In genomic region chr2:226649871-226650660, GRCh38 we compare ENCODE assay signal across 8 cellular contexts.
DNase-seq lines count a peak whose midpoint lies in the region; ATAC-seq and TF ChIP-seq lines count a peak whose summit lies in the region.

No MANE protein-coding gene starts in this region.

- no peak overlapping the region for H3K9ac ChIP-seq in subcutaneous abdominal adipose tissue (ENCODE audit: low read length in 5 of 5)

- H3K36me3 ChIP-seq in esophagus muscularis mucosa (no peaks in the 10 kb centered on the region), subcutaneous abdominal adipose tissue (ENCODE audit: control insufficient read depth in 5 of 5, insufficient read depth in 5 of 5, low read length in 5 of 5) (no peaks in the 10 kb centered on the region)
- H3K36me3 ChIP-seq in naive thymus-derived CD4-positive, alpha-beta T cell (ENCODE audit: control insufficient read depth in 2 of 3, insufficient read depth in 3 of 3, low read length in 3 of 3): no peaks in the 10 kb centered on the region

- peak overlapping the region in 9 of 10 donors; percentile 8 to 61 (median 51) for H3K4me3 Mint-ChIP-seq in naive thymus-derived CD4-positive, alpha-beta T cell

- CTCF ChIA-PET in naive thymus-derived CD4-positive, alpha-beta T cell (lab: Charles Lee): no interaction called here
- CTCF ChIA-PET in GM10248 (lab: Yijun Ruan, JAX): interaction anchor here (0.7 kb wide), 1 partner anchor 15 kb away, joined by 3 read pairs; no protein-coding TSS in a partner anchor

- ATAC-seq in GM18861 (IDR thresholded peaks at IDR 0.05; ENCODE audit: unreplicated experiment) (peak; percentile 80), HG02884 (IDR thresholded peaks at IDR 0.05; ENCODE audit: unreplicated experiment) (peak; percentile 85)
- ATAC-seq in naive thymus-derived CD4-positive, alpha-beta T cell: peak; percentile 62

- peaks cover 0 to 35% (median 4%) of the 10 kb centered on the region in 5 donors for H3K36me3 Mint-ChIP-seq in naive thymus-derived CD4-positive, alpha-beta T cell

- POLR2A ChIA-PET in naive thymus-derived CD4-positive, alpha-beta T cell (lab: Charles Lee): interaction anchor here (0.5 kb wide), 1 partner anchor 144 kb away, joined by 3 read pairs; no protein-coding TSS in a partner anchor
- POLR2A ChIA-PET in GM10248 (lab: Yijun Ruan, JAX): no interaction called here

- WGBS in esophagus muscularis mucosa: 20% methylated on average over 11 of the region's 13 CpGs

- H3K9me3 ChIP-seq in esophagus muscularis mucosa: peaks cover 0 to 8% (median 0%) of the 10 kb centered on the region in 4 donors
- no peaks in the 10 kb centered on the region for H3K9me3 ChIP-seq in naive thymus-derived CD4-positive, alpha-beta T cell (ENCODE audit: control insufficient read depth in 2 of 3, low read length in 3 of 3)
- peaks cover 0 to 6% (median 0%) of the 10 kb centered on the region in 5 donors for H3K9me3 ChIP-seq in subcutaneous abdominal adipose tissue (ENCODE audit: control insufficient read depth in 5 of 5, low read length in 5 of 5)

- H3K27me3 ChIP-seq in esophagus muscularis mucosa (peaks cover 0 to 17% (median 0%) of the 10 kb centered on the region in 4 donors), subcutaneous abdominal adipose tissue (ENCODE audit: control insufficient read depth in 5 of 5, insufficient read depth in 4 of 5, low read length in 5 of 5) (peaks cover 0 to 18% (median 0%) of the 10 kb centered on the region in 5 donors)
- H3K27me3 ChIP-seq in naive thymus-derived CD4-positive, alpha-beta T cell (ENCODE audit: control insufficient read depth in 2 of 2, insufficient read depth in 2 of 2, low read length in 2 of 2): no peaks in the 10 kb centered on the region

- TF ChIP-seq CTCF in esophagus muscularis mucosa (IDR thresholded peaks at IDR 0.05) (no peak), GM10248 (IDR thresholded peaks at IDR 0.05; ENCODE audit: control extremely low read depth, extremely low read depth, low read depth, missing control alignments) (no peak)

- H3K9me3 Mint-ChIP-seq in naive thymus-derived CD4-positive, alpha-beta T cell: peaks cover 0 to 18% (median 8%) of the 10 kb centered on the region in 11 donors

- peaks cover 5 to 55% (median 23%) of the 10 kb centered on the region in 7 donors for H3K4me1 Mint-ChIP-seq in naive thymus-derived CD4-positive, alpha-beta T cell

- DNase-seq in NCI-H345 (lab: John Stamatoyannopoulos, UW): peak; percentile 87
- peak; percentile 7 for DNase-seq in activated T-cell treated with anti-CD3 and anti-CD28 coated beads for 24 hours (ENCODE audit: low read depth)
- DNase-seq in esophagus muscularis mucosa (ENCODE audit: extremely low spot score): peak; percentile 92
- DNase-seq in naive thymus-derived CD4-positive, alpha-beta T cell: peak in 5 of 9 donors; percentile 21 to 45 (median 37)
- DNase-seq in GM10248 (ENCODE audit: extremely low spot score): no peak

- intact Hi-C loops in esophagus muscularis mucosa (cut with DNase I): loop anchor here (10.0 kb wide), 1 partner anchor 145 kb away; the partner anchor contains the start of gene IRS1
- intact Hi-C loops in naive thymus-derived CD4-positive, alpha-beta T cell (cut with micrococcal nuclease): loop anchor here (1.0 to 5.0 kb wide), 8 partner anchors 41 to 663 kb away; no protein-coding TSS in a partner anchor

- H3K27me3 Mint-ChIP-seq in naive thymus-derived CD4-positive, alpha-beta T cell: peaks cover 0 to 18% (median 0%) of the 10 kb centered on the region in 5 donors

- H3K27ac Mint-ChIP-seq in naive thymus-derived CD4-positive, alpha-beta T cell: peak overlapping the region in 8 of 9 donors; percentile 48 to 97 (median 78)

- TF ChIP-seq POLR2A in esophagus muscularis mucosa (IDR thresholded peaks at IDR 0.05; ENCODE audit: low read depth): no peak

- no peak for TF ChIP-seq EP300 in esophagus muscularis mucosa (IDR thresholded peaks at IDR 0.05)

- H3K4me3 ChIP-seq in esophagus muscularis mucosa (no peak overlapping the region), subcutaneous abdominal adipose tissue (ENCODE audit: low read depth in 1 of 5, low read length in 5 of 5) (peak overlapping the region in 1 of 5 donors; percentile 18)
- H3K4me3 ChIP-seq in naive thymus-derived CD4-positive, alpha-beta T cell (ENCODE audit: low read length): no peak overlapping the region

- H3K4me1 ChIP-seq in esophagus muscularis mucosa (peaks cover 15 to 25% (median 20%) of the 10 kb centered on the region in 4 donors), subcutaneous abdominal adipose tissue (ENCODE audit: control insufficient read depth in 5 of 5, insufficient read depth in 5 of 5, low read length in 5 of 5) (peaks cover 6 to 17% (median 13%) of the 10 kb centered on the region in 5 donors)
- peaks cover 0 to 9% of the 10 kb centered on the region in 2 donors for H3K4me1 ChIP-seq in naive thymus-derived CD4-positive, alpha-beta T cell (ENCODE audit: control insufficient read depth in 2 of 2, insufficient read depth in 2 of 2, low read length in 2 of 2)

- H3K27ac ChIP-seq in esophagus muscularis mucosa (replicated peaks in 1 of 4) (peak overlapping the region; percentile 60 to 70 (median 64)), subcutaneous abdominal adipose tissue (ENCODE audit: low read depth, low read length) (peak overlapping the region; percentile 2)
- H3K27ac ChIP-seq in naive thymus-derived CD4-positive, alpha-beta T cell (ENCODE audit: low read depth, low read length): no peak overlapping the region
